ENCODE assay signal across 12 cellular contexts in genomic region chr10:119190353-119190752, GRCh38. TPM values are rescaled to one million over a fixed set of nuclear protein-coding genes. Genes with fewer than 3 reads are reported as not detected.
DNase-seq lines count a peak whose midpoint lies in the region; ATAC-seq and TF ChIP-seq lines count a peak whose summit lies in the region.
"Had no signal": no experiment of that assay in that cellular context is flagged by ENCODE, and none has a peak within 500 bp of the region (broad histone marks: within the 10 kb centered on the region; RNA-seq: fewer than 3 reads in every experiment).

No MANE protein-coding gene starts in this region.

- H3F3A ChIP-seq in neural progenitor cell (ENCODE audit: low read depth) = no peaks in the 10 kb centered on the region

- DNase-seq in DND-41 = no peak
- peak; percentile 97 for DNase-seq in LHCN-M2 (ENCODE audit: low read depth)
- DNase-seq in central memory CD8-positive, alpha-beta T cell (ENCODE audit: low spot score in 2 of 2) = no peak
- DNase-seq in neural progenitor cell (ENCODE audit: low spot score) = peak; percentile 48
- DNase-seq in occipital lobe (lab: John Stamatoyannopoulos, UW) = no peak
- DNase-seq: activated CD8-positive, alpha-beta memory T cell treated with anti-CD3 and anti-CD28 coated beads, Interleukin-2, amount 50 U/mL, for 4 hours; effector CD8-positive, alpha-beta T cell had no signal

- H3K9me3 ChIP-seq in DND-41 (ENCODE audit: insufficient read depth, low read length, severe bottlenecking) = no peaks in the 10 kb centered on the region
- no peaks in the 10 kb centered on the region for H3K9me3 ChIP-seq in neural progenitor cell (ENCODE audit: low read depth)

- H3K36me3 Mint-ChIP-seq in central memory CD8-positive, alpha-beta T cell (ENCODE audit: insufficient read depth) = no peaks in the 10 kb centered on the region
- no peaks in the 10 kb centered on the region for H3K36me3 Mint-ChIP-seq in neural progenitor cell
- H3K36me3 Mint-ChIP-seq: memory B cell had no signal

- no peak overlapping the region for H2AFZ ChIP-seq in DND-41 (ENCODE audit: low read depth, low read length)
- no peak overlapping the region for H2AFZ ChIP-seq in neural progenitor cell (replicated peaks)

- H4K20me1 ChIP-seq in DND-41 (ENCODE audit: insufficient read depth, low read length) (no peaks in the 10 kb centered on the region), neural progenitor cell (ENCODE audit: low read depth) (no peaks in the 10 kb centered on the region)

- H3K36me3 ChIP-seq in DND-41 (ENCODE audit: insufficient read depth, low read length) = no peaks in the 10 kb centered on the region
- no peaks in the 10 kb centered on the region for H3K36me3 ChIP-seq in neural progenitor cell

- ATAC-seq in DND-41 (ENCODE audit: insufficient read depth, low read depth) (0 out of 3 replicates have a peak, but pooled peaks have one; percentile 17), GM21526 (IDR thresholded peaks at IDR 0.05; ENCODE audit: low FRiP score, unreplicated experiment) (no peak), GM18868 (IDR thresholded peaks at IDR 0.05; ENCODE audit: unreplicated experiment) (no peak), HG03457 (IDR thresholded peaks at IDR 0.05; ENCODE audit: unreplicated experiment) (no peak)
- no peak for ATAC-seq in central memory CD8-positive, alpha-beta T cell (replicated peaks; ENCODE audit: extremely low read depth, poor library complexity, severe bottlenecking)
- ATAC-seq: Right ventricle myocardium inferior had no signal

- H3K9ac ChIP-seq in DND-41 (ENCODE audit: low read depth, low read length) = no peak overlapping the region
- H3K9ac ChIP-seq in neural progenitor cell = no peak overlapping the region

- no peaks in the 10 kb centered on the region for H3K27me3 ChIP-seq in DND-41 (ENCODE audit: insufficient read depth, low read length, poor library complexity)
- H3K27me3 ChIP-seq in neural progenitor cell = no peaks in the 10 kb centered on the region

- H3K4me3 ChIP-seq in DND-41 (ENCODE audit: low read depth in 1 of 2, low read length in 2 of 2) (no peak overlapping the region), neural progenitor cell (no peak overlapping the region)

- H3K27me3 Mint-ChIP-seq in central memory CD8-positive, alpha-beta T cell = no peaks in the 10 kb centered on the region
- peaks cover 6% of the 10 kb centered on the region for H3K27me3 Mint-ChIP-seq in neural progenitor cell (ENCODE audit: insufficient read depth, low read depth)
- H3K27me3 Mint-ChIP-seq: memory B cell had no signal

- peaks cover 10% of the 10 kb centered on the region for H3K4me1 Mint-ChIP-seq in central memory CD8-positive, alpha-beta T cell
- H3K4me1 Mint-ChIP-seq in neural progenitor cell = peaks cover 6% of the 10 kb centered on the region

- peak overlapping the region; percentile 73 for H3K27ac Mint-ChIP-seq in central memory CD8-positive, alpha-beta T cell (ENCODE audit: low read depth)
- no peak overlapping the region for H3K27ac Mint-ChIP-seq in neural progenitor cell
- H3K27ac Mint-ChIP-seq: memory B cell had no signal

- peak overlapping the region; percentile 50 for H3K27ac ChIP-seq in DND-41 (ENCODE audit: low read length)
- no peak overlapping the region for H3K27ac ChIP-seq in neural progenitor cell

- no peak overlapping the region for H3K4me3 Mint-ChIP-seq in central memory CD8-positive, alpha-beta T cell
- H3K4me3 Mint-ChIP-seq in neural progenitor cell = no peak overlapping the region
- H3K4me3 Mint-ChIP-seq: memory B cell had no signal

- no peaks in the 10 kb centered on the region for H3K79me2 ChIP-seq in DND-41 (ENCODE audit: insufficient read depth, low read length)
- H3K79me2 ChIP-seq in neural progenitor cell (ENCODE audit: low read depth) = no peaks in the 10 kb centered on the region

- peaks cover 22% of the 10 kb centered on the region for H3K4me1 ChIP-seq in DND-41 (ENCODE audit: insufficient read depth, low read length)
- H3K4me1 ChIP-seq in neural progenitor cell = no peaks in the 10 kb centered on the region

- no peak for TF ChIP-seq CTCF in DND-41 (IDR thresholded peaks at IDR 0.05; ENCODE audit: borderline replicate concordance, extremely low read depth, low read length, poor library complexity, severe bottlenecking)
- TF ChIP-seq CTCF in neural progenitor cell (IDR thresholded peaks at IDR 0.05) = no peak

- H3K9me3 Mint-ChIP-seq in central memory CD8-positive, alpha-beta T cell = no peaks in the 10 kb centered on the region
- no peaks in the 10 kb centered on the region for H3K9me3 Mint-ChIP-seq in neural progenitor cell
- H3K9me3 Mint-ChIP-seq: memory B cell had no signal

- H3K4me2 ChIP-seq in DND-41 (ENCODE audit: insufficient read depth, low read length) (no peak overlapping the region), neural progenitor cell (no peak overlapping the region)

RNA-seq across cellular contexts. Expression of gene PRDX3, which starts 11.7 kb away (rescaled TPM):
- total RNA-seq in LHCN-M2 (2014; rRNA removed) (248 and 297 TPM in 2 replicates), neural progenitor cell (ENCODE audit: low replicate concordance) (338 and 405 TPM in 2 replicates), occipital lobe (92.8 TPM)
- 119 TPM for polyA plus RNA-seq in LHCN-M2 (2012)

RNA-seq across cellular contexts. Expression of gene GRK5, which starts 17.0 kb away (rescaled TPM):
- total RNA-seq in LHCN-M2 (2014; rRNA removed) (1.5 and 2.4 TPM in 2 replicates), neural progenitor cell (ENCODE audit: low replicate concordance) (4.3 and 6.2 TPM in 2 replicates), occipital lobe (17.3 TPM)
- polyA plus RNA-seq in LHCN-M2 (2012) = 2.0 TPM

RNA-seq across cellular contexts. Expression of gene SFXN4, which starts 24.8 kb away (rescaled TPM):
- total RNA-seq in LHCN-M2 (2014; rRNA removed) (10.6 and 31.8 TPM in 2 replicates), neural progenitor cell (ENCODE audit: low replicate concordance) (13.2 and 16.7 TPM in 2 replicates), occipital lobe (22.6 TPM)
- polyA plus RNA-seq in LHCN-M2 (2012) = 9.2 TPM

Comparison
In these comparisons a context has a peak if more than half of its experiments do, and no peak if none do; other contexts are left out.
1. DNase-seq: peak in LHCN-M2 (single experiment) and neural progenitor cell (single experiment); none in DND-41 (single experiment), central memory CD8-positive, alpha-beta T cell (0 of 2) and occipital lobe (single experiment).